ENCODE assay signal across 1 cellular context in genomic region chr14:93047187-93047586, GRCh38.
TF ChIP-seq lines count a peak whose summit lies in the region.

No MANE protein-coding gene starts in this region.

TF ChIP-seq in H1, 55 proteins besides CTCF, POLR2A, EP300 and RAD21:
- TF ChIP-seq CREB1 (IDR thresholded peaks at IDR 0.05) (no peak), TBP (IDR thresholded peaks at IDR 0.05; ENCODE audit: low read depth, low read length) (no peak), TEAD4 (IDR thresholded peaks at IDR 0.05; ENCODE audit: low read depth, low read length) (no peak), ATF3 (IDR thresholded peaks at IDR 0.05; ENCODE audit: insufficient read depth, low read depth, low read length) (no peak), SP4 (IDR thresholded peaks at IDR 0.05; ENCODE audit: low read length) (no peak), EZH2 (IDR thresholded peaks at IDR 0.05; ENCODE audit: low read depth, low read length, severe bottlenecking) (no peak), RFX5 (IDR thresholded peaks at IDR 0.05; ENCODE audit: borderline replicate concordance, low read depth, low read length) (no peak), FOSL1 (IDR thresholded peaks at IDR 0.05; ENCODE audit: insufficient read depth, low read depth, low read length) (no peak), YY1 (IDR thresholded peaks at IDR 0.05; ENCODE audit: low read depth, low read length) (no peak), NANOG (IDR thresholded peaks at IDR 0.05; ENCODE audit: insufficient read depth, low read depth, low read length, poor library complexity, severe bottlenecking) (no peak), KDM4A (IDR thresholded peaks at IDR 0.05; ENCODE audit: low read depth, low read length, severe bottlenecking) (no peak), ASH2L (IDR thresholded peaks at IDR 0.05; ENCODE audit: low read length) (no peak), TAF7 (optimal IDR thresholded peaks at IDR 0.05; ENCODE audit: borderline replicate concordance, low read depth, low read length) (no peak)
